Comparison of ENCODE assay signal across 10 cellular contexts in the genomic region with DNA sequence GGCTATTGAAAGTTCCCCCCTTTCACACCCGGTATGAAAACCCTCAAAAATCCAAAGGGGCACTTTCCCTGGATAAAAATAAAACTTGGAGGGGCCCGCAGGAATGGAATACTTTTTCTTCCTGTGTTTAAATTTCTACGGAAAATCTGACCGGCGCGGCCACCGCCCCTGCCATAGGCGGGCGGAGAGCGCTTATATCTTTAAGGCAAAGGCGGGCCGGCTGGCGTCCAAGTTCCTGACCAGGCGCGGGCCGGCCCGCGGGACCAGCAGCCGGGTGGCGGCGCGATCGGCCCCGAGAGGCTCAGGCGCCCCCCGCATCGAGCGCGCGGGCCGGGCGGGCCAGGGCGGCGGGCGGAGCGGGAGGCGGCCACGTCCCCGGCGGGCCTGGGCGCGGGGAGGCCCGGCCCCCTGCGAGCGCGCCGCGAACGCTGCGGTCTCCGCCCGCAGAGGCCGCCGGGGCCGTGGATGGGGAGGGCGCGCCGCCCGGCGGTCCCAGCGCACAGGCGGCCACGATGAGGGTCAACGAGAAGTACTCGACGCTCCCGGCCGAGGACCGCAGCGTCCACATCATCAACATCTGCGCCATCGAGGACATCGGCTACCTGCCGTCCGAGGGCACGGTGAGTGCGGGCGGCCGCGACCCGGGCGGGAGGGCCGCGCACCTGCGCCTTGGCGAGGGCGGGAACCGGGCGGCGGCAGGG. TPM values are rescaled to one million over a fixed set of nuclear protein-coding genes. Genes with fewer than 3 reads are reported as not detected.
DNase-seq lines count a peak whose midpoint lies in the region; ATAC-seq, FAIRE-seq and TF ChIP-seq lines count a peak whose summit lies in the region.
"Had no signal": no experiment of that assay in that cellular context is flagged by ENCODE, and none has a peak within 500 bp of the region (broad histone marks: within the 10 kb centered on the region; RNA-seq: fewer than 3 reads in every experiment).

Gene ANO1, plus strand, starts transcription at position 223 of the 701 bp plus-strand sequence. Its CDS starts 290 bp downstream, at position 513.

- no peaks in the 10 kb centered on the region for H3K79me2 ChIP-seq in HepG2 (ENCODE audit: insufficient read depth, low read length)

- H3K36me3 Mint-ChIP-seq in activated naive CD4-positive, alpha-beta T cell treated with anti-CD3 and anti-CD28 coated beads, Interleukin-2, amount 50 U/mL, for 72 hours, result no peaks in the 10 kb centered on the region

- WGBS in HepG2 (ENCODE audit: low lambda C conversion rate), result 19% methylated on average over 3 of the region's 90 CpGs
- whole genome bisulfite sequencing in stomach, 5 donors, result 0 to 2% (median 1%) methylated on average over 15 to 90 of the region's 90 CpGs

- H3K9ac ChIP-seq in HUES48 (ENCODE audit: low read depth, low read length) (no peak within 1 kb of the TSS), HepG2 (ENCODE audit: insufficient read depth, low read depth, low read length) (no peak within 1 kb of the TSS)

- in situ Hi-C loops in HepG2 (cut with HindIII; ENCODE audit: extremely low pct_ligation_motif_present, low pct_unique_long_range_greater_than_20kb), result no loop called here

- TF ChIP-seq POLR2A in HepG2 (IDR thresholded peaks at IDR 0.05; ENCODE audit: insufficient read depth in 1 of 2, low read depth in 2 of 2, low read length in 2 of 2), result no peak
- TF ChIP-seq POLR2A in stomach (IDR thresholded peaks at IDR 0.05), result no peak

- peak; percentile 11 for DNase-seq in dermis blood vessel endothelial cell
- DNase-seq in HepG2 (ENCODE audit: low spot score), result no peak
- peak; percentile 52 for DNase-seq in stomach
- DNase-seq in GF-D8 (lab: John Stamatoyannopoulos, UW), result no peak
- DNase-seq in SIG-M5 (lab: John Stamatoyannopoulos, UW), result no peak
- no peak for DNase-seq in NCI-H2081 treated with DMSO at 0.1 percent for 48 hours (lab: John Stamatoyannopoulos, UW)
- no peak for DNase-seq in activated naive CD4-positive, alpha-beta T cell treated with anti-CD3 and anti-CD28 coated beads, Interleukin-2, amount 50 U/mL, for 72 hours (ENCODE audit: low spot score in 2 of 2)
- DNase-seq: stimulated activated CD4-positive, alpha-beta T cell treated with anti-CD3 and anti-CD28 coated beads, Interleukin-2, amount 100 ng/mL, for 24 hours had no signal

- no peak for ATAC-seq in HepG2
- no peak for ATAC-seq in activated naive CD4-positive, alpha-beta T cell treated with anti-CD3 and anti-CD28 coated beads, Interleukin-2, amount 50 U/mL, for 72 hours

- H3K4me1 ChIP-seq in HUES48 (ENCODE audit: control insufficient read depth, insufficient read depth, low read length), result peaks cover 10% of the 10 kb centered on the region
- no peaks in the 10 kb centered on the region for H3K4me1 ChIP-seq in HepG2 (ENCODE audit: insufficient read depth, low read length)
- H3K4me1 ChIP-seq in stomach, result peaks cover 0 to 15% (median 11%) of the 10 kb centered on the region in 4 donors

- no peaks in the 10 kb centered on the region for H3K9me3 Mint-ChIP-seq in activated naive CD4-positive, alpha-beta T cell treated with anti-CD3 and anti-CD28 coated beads, Interleukin-2, amount 50 U/mL, for 72 hours

- no peak for TF ChIP-seq EP300 in HepG2 (IDR thresholded peaks at IDR 0.05; ENCODE audit: low read depth in 2 of 2, low read length in 2 of 2)
- no peak for TF ChIP-seq EP300 in HepG2 (CRISPR knock-in tag; IDR thresholded peaks at IDR 0.05; ENCODE audit: borderline replicate concordance)
- no peak for TF ChIP-seq EP300 in stomach (IDR thresholded peaks at IDR 0.05)

- CTCF ChIA-PET in HepG2 (lab: Yijun Ruan, JAX; ENCODE audit: low intra/inter-chr PET ratio, low total read pairs), result no interaction called here

- POLR2A ChIA-PET in HepG2 (lab: Yijun Ruan, JAX), result no interaction called here

- H3K4me3 ChIP-seq in HUES48 (ENCODE audit: low read depth, low read length) (peak within 1 kb of the TSS; percentile 57), HepG2 (replicated peaks in 1 of 3; ENCODE audit: insufficient read depth in 1 of 3, low read depth in 2 of 3, low read length in 3 of 3) (no peak within 1 kb of the TSS), stomach (peak within 1 kb of the TSS; percentile 31 to 44 (median 36))

- TF ChIP-seq CTCF in HepG2 (CRISPR knock-in tag; IDR thresholded peaks at IDR 0.05) (peak; percentile 18; the same call in 1 of the 2 replicates), stomach (IDR thresholded peaks at IDR 0.05) (no peak)

- no peaks in the 10 kb centered on the region for H4K20me1 ChIP-seq in HepG2 (ENCODE audit: insufficient read depth, low read length)

- no peak for FAIRE-seq in HepG2 (lab: Jason Lieb, UNC)
- FAIRE-seq: colon had no signal

- TF ChIP-seq RAD21 in HepG2 (CRISPR knock-in tag; IDR thresholded peaks at IDR 0.05), result no peak

- intact Hi-C loops in HepG2 (cut with micrococcal nuclease; ENCODE audit: unreplicated experiment) (no loop called here), stomach (cut with DNase I; ENCODE audit: low total_unique reads) (no loop called here)

- H3K36me3 ChIP-seq in HUES48 (ENCODE audit: control insufficient read depth, insufficient read depth, low read length), result no peaks in the 10 kb centered on the region
- no peaks in the 10 kb centered on the region for H3K36me3 ChIP-seq in HepG2 (replicated peaks in 1 of 2; ENCODE audit: control insufficient read depth in 1 of 2, insufficient read depth in 2 of 2, low read length in 2 of 2)
- H3K36me3 ChIP-seq in stomach, result no peaks in the 10 kb centered on the region

- H3K4me2 ChIP-seq in HepG2 (ENCODE audit: low read depth, low read length), result no peak within 1 kb of the TSS

- no peak within 1 kb of the TSS for H2AFZ ChIP-seq in HepG2 (ENCODE audit: low read length)

- H3K27me3 ChIP-seq in HUES48 (ENCODE audit: control insufficient read depth, insufficient read depth, low read length) (peaks cover 77% of the 10 kb centered on the region), HepG2 (ENCODE audit: control insufficient read depth in 1 of 2, insufficient read depth in 2 of 2, low read length in 2 of 2) (peaks cover 7 to 61% of the 10 kb centered on the region in 2 experiments; a peak in 4 of 5 replicates), stomach (peaks cover 0 to 75% (median 17%) of the 10 kb centered on the region in 3 donors)

- no peak within 1 kb of the TSS for H3K27ac Mint-ChIP-seq in activated naive CD4-positive, alpha-beta T cell treated with anti-CD3 and anti-CD28 coated beads, Interleukin-2, amount 50 U/mL, for 72 hours

- H3K9me3 ChIP-seq in HUES48 (ENCODE audit: control insufficient read depth, insufficient read depth, low read length), result no peaks in the 10 kb centered on the region
- no peaks in the 10 kb centered on the region for H3K9me3 ChIP-seq in HepG2 (ENCODE audit: low read length)
- no peaks in the 10 kb centered on the region for H3K9me3 ChIP-seq in stomach

- no TSS peak for BruUV-seq in HepG2 (replicated peaks; lab: Mats Ljungman, UMichigan)

- H3K27ac ChIP-seq in HUES48 (ENCODE audit: low read depth, low read length), result no peak within 1 kb of the TSS
- H3K27ac ChIP-seq in HepG2 (ENCODE audit: extremely low read length, insufficient read depth, low read length), result no peak within 1 kb of the TSS
- peak within 1 kb of the TSS in 3 of 5 donors; percentile 19 to 71 (median 41) for H3K27ac ChIP-seq in stomach

TF ChIP-seq in HepG2, 621 proteins besides CTCF, POLR2A, EP300 and RAD21:
- no peak for TF ChIP-seq ETS1 (CRISPR knock-in tag; IDR thresholded peaks at IDR 0.05)
- peak; percentile 22 for TF ChIP-seq STAG1 (CRISPR knock-in tag; IDR thresholded peaks at IDR 0.05)

RNA-seq across cellular contexts. Expression of gene ANO1, which starts in this region (rescaled TPM):
- under 0.01 TPM in 1 of 2 replicates, not detected in the other for total RNA-seq in dermis blood vessel endothelial cell
- not detected in 2 replicates for total RNA-seq in HepG2 (2016; rRNA removed; fragmentation: Illumina TruSeq; extraction: Trizol)
- total RNA-seq in HepG2 (2016; cell fraction: cytosol; rRNA removed; fragmentation: Illumina TruSeq; extraction: Trizol; ENCODE audit: low read depth), result not detected in 2 replicates
- not detected in 2 replicates for total RNA-seq in HepG2 (2016; cell fraction: insoluble cytoplasmic fraction; rRNA removed; fragmentation: Illumina TruSeq; extraction: Trizol)
- not detected in 2 replicates for total RNA-seq in HepG2 (2016; cell fraction: membrane; rRNA removed; fragmentation: Illumina TruSeq; extraction: Trizol)
- total RNA-seq in HepG2 (2016; cell fraction: nucleus; rRNA removed; fragmentation: Illumina TruSeq; extraction: Trizol), result not detected in 2 replicates
- not detected in 2 replicates for polyA plus RNA-seq in HepG2 (2011; rRNA removed)
- polyA plus RNA-seq in HepG2 (2011; cell fraction: cytosol; rRNA removed), result not detected in 2 replicates
- not detected in 2 replicates for polyA plus RNA-seq in HepG2 (2011; cell fraction: nucleus; rRNA removed)
- not detected in 2 replicates for polyA plus RNA-seq in HepG2 (2012)
- not detected in 2 replicates for polyA plus RNA-seq in HepG2 (2016; cell fraction: cytosol; fragmentation: Illumina TruSeq; extraction: Trizol; ENCODE audit: low read depth)
- not detected in 2 replicates for polyA plus RNA-seq in HepG2 (2016; cell fraction: insoluble cytoplasmic fraction; fragmentation: Illumina TruSeq; extraction: Trizol; ENCODE audit: low read depth)
- not detected in 2 replicates for polyA plus RNA-seq in HepG2 (2016; cell fraction: membrane; fragmentation: Illumina TruSeq; extraction: Trizol; ENCODE audit: low read depth)
- not detected in 2 replicates for polyA plus RNA-seq in HepG2 (2016; cell fraction: nucleus; fragmentation: Illumina TruSeq; extraction: Trizol; ENCODE audit: insufficient read depth, low read depth)
- polyA minus RNA-seq in HepG2 (2011; rRNA and poly(A)+ RNA removed; ENCODE audit: low replicate concordance), result 0.14 TPM in 1 of 2 replicates, not detected in the other
- not detected in 2 replicates for polyA minus RNA-seq in HepG2 (2011; cell fraction: cytosol; rRNA and poly(A)+ RNA removed)
- not detected in 2 replicates for polyA minus RNA-seq in HepG2 (2011; cell fraction: nucleus; rRNA and poly(A)+ RNA removed)
- total RNA-seq in stomach, result 10 to 100 TPM in 4 of 5 donors, 1 to 10 TPM in 1; 5.2 to 69.6 (median 32.7) TPM
- 1 to 10 TPM; 1.8 to 5.6 (median 4.3) TPM for polyA plus RNA-seq in stomach
- total RNA-seq in activated naive CD4-positive, alpha-beta T cell treated with anti-CD3 and anti-CD28 coated beads, Interleukin-2, amount 50 U/mL, for 72 hours, result under 1 TPM in 1 of 2 donors, not detected in 1; 0.33 TPM

Comparison
In these comparisons a context has a peak if more than half of its experiments do, and no peak if none do; other contexts are left out.
1. Peak in DNase-seq in dermis blood vessel endothelial cell; RNA of the gene not detected or under 1 TPM.
2. H3K27ac ChIP-seq: peak in stomach (3 of 5); none in HUES48 (single experiment) and HepG2 (single experiment).
3. H3K4me3 ChIP-seq: peak in HUES48 (single experiment) and stomach (4 of 4); none in HepG2 (0 of 3).